ENCODE assay signal across 8 cellular contexts in the genomic region with DNA sequence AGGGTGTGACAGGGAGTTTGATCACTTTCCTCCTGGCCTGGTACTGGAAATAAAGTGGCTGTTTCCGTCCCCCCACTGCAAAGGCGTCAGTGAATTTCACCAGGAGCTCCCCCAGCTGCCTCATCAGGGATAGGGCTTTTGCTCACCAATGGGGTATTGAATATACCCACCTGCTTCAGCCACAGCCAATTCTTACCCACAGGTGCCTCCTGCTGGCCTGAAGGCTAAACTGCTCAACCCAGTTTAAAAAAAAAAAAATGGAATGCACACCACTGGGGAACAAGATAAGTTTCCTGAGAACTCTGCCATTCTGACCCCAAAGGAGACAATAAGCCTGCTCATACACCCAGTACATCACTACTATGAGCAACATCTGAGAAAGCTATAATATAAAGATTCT.
DNase-seq lines count a peak whose midpoint lies in the region; ATAC-seq and TF ChIP-seq lines count a peak whose summit lies in the region.

No MANE protein-coding gene starts in this region.

- TF ChIP-seq CTCF in GM12874 (IDR thresholded peaks at IDR 0.05; ENCODE audit: insufficient read depth, low read depth, low read length), result peak; percentile 66
- no peak for TF ChIP-seq CTCF in right atrium auricular region (IDR thresholded peaks at IDR 0.05)
- no peak for TF ChIP-seq CTCF in coronary artery (IDR thresholded peaks at IDR 0.05)

- no peak overlapping the region for H3K4me3 ChIP-seq in Jurkat, Clone E6-1 (ENCODE audit: low read length)
- H3K4me3 ChIP-seq in iPS DF 6.9 (ENCODE audit: low read length) (no peak overlapping the region), right atrium auricular region (no peak overlapping the region), coronary artery (no peak overlapping the region)

- intact Hi-C loops in activated T-helper 1 cell treated with anti-CD3 and anti-CD28 coated beads, Interleukin-12 subunit alpha, Interleukin-12 subunit beta, Interleukin-2, Interleukin-4 antibody, amounts not matched to agents 30 ng/mL and 10 ng/mL and 1 ng/mL, durations not matched to agents 14 hours and 24 hours and 36 hours (cut with micrococcal nuclease), result no loop called here

- H3K9me3 ChIP-seq in iPS DF 6.9 (ENCODE audit: control insufficient read depth, insufficient read depth, low read length) (no peaks in the 10 kb centered on the region), right atrium auricular region (peaks cover 0 to 17% of the 10 kb centered on the region in 2 donors)

- ATAC-seq in GM21529 (IDR thresholded peaks at IDR 0.05; ENCODE audit: unreplicated experiment) (peak; percentile 47), HG03521 (IDR thresholded peaks at IDR 0.05; ENCODE audit: unreplicated experiment) (no peak)

- no peak overlapping the region for H3K4me3 Mint-ChIP-seq in activated T-helper 1 cell treated with anti-CD3 and anti-CD28 coated beads, Interleukin-12 subunit alpha, Interleukin-12 subunit beta, Interleukin-2, Interleukin-4 antibody, amounts not matched to agents 30 ng/mL and 10 ng/mL and 1 ng/mL, durations not matched to agents 14 hours and 24 hours and 36 hours

- H3K4me1 ChIP-seq in iPS DF 6.9 (ENCODE audit: control insufficient read depth, insufficient read depth, low read length), result no peaks in the 10 kb centered on the region
- no peaks in the 10 kb centered on the region for H3K4me1 ChIP-seq in right atrium auricular region

- H3K27ac ChIP-seq in iPS DF 6.9 (ENCODE audit: low read length) (no peak overlapping the region), right atrium auricular region (no peak overlapping the region), coronary artery (no peak overlapping the region)

- H3K36me3 ChIP-seq in iPS DF 6.9 (ENCODE audit: control insufficient read depth, insufficient read depth, low read length), result no peaks in the 10 kb centered on the region
- H3K36me3 ChIP-seq in right atrium auricular region, result no peaks in the 10 kb centered on the region

- no peak overlapping the region for H3K27ac Mint-ChIP-seq in activated T-helper 1 cell treated with anti-CD3 and anti-CD28 coated beads, Interleukin-12 subunit alpha, Interleukin-12 subunit beta, Interleukin-2, Interleukin-4 antibody, amounts not matched to agents 30 ng/mL and 10 ng/mL and 1 ng/mL, durations not matched to agents 14 hours and 24 hours and 36 hours

- no CpG with 5 or more reads among the region's 2 CpGs for WGBS in iPS DF 6.9 (ENCODE audit: insufficient coverage, insufficient read length)

- H3K9me3 Mint-ChIP-seq in activated T-helper 1 cell treated with anti-CD3 and anti-CD28 coated beads, Interleukin-12 subunit alpha, Interleukin-12 subunit beta, Interleukin-2, Interleukin-4 antibody, amounts not matched to agents 30 ng/mL and 10 ng/mL and 1 ng/mL, durations not matched to agents 14 hours and 24 hours and 36 hours, result no peaks in the 10 kb centered on the region

- peak; percentile 36 for DNase-seq in Jurkat, Clone E6-1 (ENCODE audit: low read depth, low spot score)
- peak; percentile 27 for DNase-seq in iPS DF 6.9 (ENCODE audit: low read depth, low spot score)
- DNase-seq in activated T-helper 1 cell treated with anti-CD3 and anti-CD28 coated beads, Interleukin-12 subunit alpha, Interleukin-12 subunit beta, Interleukin-2, Interleukin-4 antibody, amounts not matched to agents 30 ng/mL and 10 ng/mL and 1 ng/mL, durations not matched to agents 14 hours and 24 hours and 36 hours (ENCODE audit: low spot score), result no peak
- DNase-seq in right atrium auricular region (ENCODE audit: low spot score), result no peak
- no peak for DNase-seq in coronary artery (ENCODE audit: low spot score)

- H3K27me3 ChIP-seq in iPS DF 6.9 (ENCODE audit: control insufficient read depth, insufficient read depth, low read length) (no peaks in the 10 kb centered on the region), right atrium auricular region (no peaks in the 10 kb centered on the region)

- H3K36me3 Mint-ChIP-seq in activated T-helper 1 cell treated with anti-CD3 and anti-CD28 coated beads, Interleukin-12 subunit alpha, Interleukin-12 subunit beta, Interleukin-2, Interleukin-4 antibody, amounts not matched to agents 30 ng/mL and 10 ng/mL and 1 ng/mL, durations not matched to agents 14 hours and 24 hours and 36 hours (ENCODE audit: low read depth), result no peaks in the 10 kb centered on the region

- H3K4me1 Mint-ChIP-seq in activated T-helper 1 cell treated with anti-CD3 and anti-CD28 coated beads, Interleukin-12 subunit alpha, Interleukin-12 subunit beta, Interleukin-2, Interleukin-4 antibody, amounts not matched to agents 30 ng/mL and 10 ng/mL and 1 ng/mL, durations not matched to agents 14 hours and 24 hours and 36 hours (ENCODE audit: low read depth), result no peaks in the 10 kb centered on the region

- peaks cover 2% of the 10 kb centered on the region for H3K27me3 Mint-ChIP-seq in activated T-helper 1 cell treated with anti-CD3 and anti-CD28 coated beads, Interleukin-12 subunit alpha, Interleukin-12 subunit beta, Interleukin-2, Interleukin-4 antibody, amounts not matched to agents 30 ng/mL and 10 ng/mL and 1 ng/mL, durations not matched to agents 14 hours and 24 hours and 36 hours (ENCODE audit: insufficient read depth)

Comparison
In these comparisons a context has a peak if more than half of its experiments do, and no peak if none do; other contexts are left out.
1. DNase-seq: peak in Jurkat, Clone E6-1 (single experiment) and iPS DF 6.9 (single experiment); none in activated T-helper 1 cell treated with anti-CD3 and anti-CD28 coated beads, Interleukin-12 subunit alpha, Interleukin-12 subunit beta, Interleukin-2, Interleukin-4 antibody, amounts not matched to agents 30 ng/mL and 10 ng/mL and 1 ng/mL, durations not matched to agents 14 hours and 24 hours and 36 hours (single experiment), right atrium auricular region (single experiment) and coronary artery (single experiment).